1 cellular context compared by ENCODE assay signal in genomic region chr5:151063136-151063544, GRCh38.
TF ChIP-seq lines count a peak whose summit lies in the region.

No MANE protein-coding gene starts in this region.

TF ChIP-seq in HCT116, 20 proteins besides CTCF, POLR2A, EP300 and RAD21 (continued from another document):
- TF ChIP-seq, protein P1, sequence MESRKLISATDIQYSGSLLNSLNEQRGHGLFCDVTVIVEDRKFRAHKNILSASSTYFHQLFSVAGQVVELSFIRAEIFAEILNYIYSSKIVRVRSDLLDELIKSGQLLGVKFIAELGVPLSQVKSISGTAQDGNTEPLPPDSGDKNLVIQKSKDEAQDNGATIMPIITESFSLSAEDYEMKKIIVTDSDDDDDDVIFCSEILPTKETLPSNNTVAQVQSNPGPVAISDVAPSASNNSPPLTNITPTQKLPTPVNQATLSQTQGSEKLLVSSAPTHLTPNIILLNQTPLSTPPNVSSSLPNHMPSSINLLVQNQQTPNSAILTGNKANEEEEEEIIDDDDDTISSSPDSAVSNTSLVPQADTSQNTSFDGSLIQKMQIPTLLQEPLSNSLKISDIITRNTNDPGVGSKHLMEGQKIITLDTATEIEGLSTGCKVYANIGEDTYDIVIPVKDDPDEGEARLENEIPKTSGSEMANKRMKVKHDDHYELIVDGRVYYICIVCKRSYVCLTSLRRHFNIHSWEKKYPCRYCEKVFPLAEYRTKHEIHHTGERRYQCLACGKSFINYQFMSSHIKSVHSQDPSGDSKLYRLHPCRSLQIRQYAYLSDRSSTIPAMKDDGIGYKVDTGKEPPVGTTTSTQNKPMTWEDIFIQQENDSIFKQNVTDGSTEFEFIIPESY (IDR thresholded peaks at IDR 0.05; ENCODE audit: extremely low read depth, insufficient replicate concordance, low read length): no peak
- TF ChIP-seq EZH2 (IDR thresholded peaks at IDR 0.05) (no peak), CEBPB (IDR thresholded peaks at IDR 0.05; ENCODE audit: low read depth) (no peak), TCF7L2 (IDR thresholded peaks at IDR 0.05; ENCODE audit: borderline replicate concordance, extremely low read depth, insufficient read depth, insufficient read length) (no peak)
